In genomic region chr11:111766834-111767142, GRCh38 we compare ENCODE assay signal across 8 cellular contexts. TPM values are rescaled to one million over a fixed set of nuclear protein-coding genes. Genes with fewer than 3 reads are reported as not detected.
DNase-seq lines count a peak whose midpoint lies in the region; ATAC-seq and TF ChIP-seq lines count a peak whose summit lies in the region.

No MANE protein-coding gene starts in this region.

- H3K9me3 ChIP-seq in breast epithelium (no peaks in the 10 kb centered on the region), mesenchymal stem cell (ENCODE audit: control insufficient read depth, low read length) (no peaks in the 10 kb centered on the region), aorta (ENCODE audit: control insufficient read depth, low read length) (no peaks in the 10 kb centered on the region)

- H3K14ac ChIP-seq in mesenchymal stem cell (ENCODE audit: low read length in 2 of 2), result no peak overlapping the region

- no peaks in the 10 kb centered on the region for H3K27me3 ChIP-seq in breast epithelium
- H3K27me3 ChIP-seq in mesenchymal stem cell (ENCODE audit: control insufficient read depth in 1 of 2, insufficient read depth in 1 of 2, low read length in 2 of 2), result no peaks in the 10 kb centered on the region
- H3K27me3 ChIP-seq in aorta (ENCODE audit: control insufficient read depth in 1 of 2, insufficient read depth in 2 of 2, low read length in 1 of 2), result no peaks in the 10 kb centered on the region

- peak; percentile 9 for ATAC-seq in HG03432 (IDR thresholded peaks at IDR 0.05; ENCODE audit: unreplicated experiment)
- ATAC-seq in aorta (ENCODE audit: low FRiP score), result peak; percentile 58
- no peak for ATAC-seq in GM18868 (IDR thresholded peaks at IDR 0.05; ENCODE audit: unreplicated experiment)

- no peak overlapping the region for H2BK5ac ChIP-seq in mesenchymal stem cell (ENCODE audit: low read depth, low read length, poor library complexity, severe bottlenecking)

- H3K4me1 ChIP-seq in breast epithelium (no peaks in the 10 kb centered on the region), mesenchymal stem cell (ENCODE audit: control insufficient read depth, insufficient read depth, low read depth, low read length) (no peaks in the 10 kb centered on the region), aorta (ENCODE audit: control insufficient read depth in 1 of 2, insufficient read depth in 2 of 2, low read length in 2 of 2) (no peaks in the 10 kb centered on the region)

- peak; percentile 16 for DNase-seq in GM13977 (ENCODE audit: low spot score)
- no peak for DNase-seq in breast epithelium (ENCODE audit: low spot score in 2 of 2)
- DNase-seq in mesenchymal stem cell, result no peak
- DNase-seq in aorta, result no peak
- DNase-seq in C1 segment of cervical spinal cord (lab: John Stamatoyannopoulos, UW), result no peak
- DNase-seq in NCI-H1105 (lab: John Stamatoyannopoulos, UW), result no peak

- no peaks in the 10 kb centered on the region for H3K36me3 ChIP-seq in breast epithelium
- peaks cover 8 to 27% of the 10 kb centered on the region in 2 experiments for H3K36me3 ChIP-seq in mesenchymal stem cell (ENCODE audit: control insufficient read depth in 1 of 2, insufficient read depth in 2 of 2, low read depth in 1 of 2, low read length in 2 of 2)
- no peaks in the 10 kb centered on the region for H3K36me3 ChIP-seq in aorta (ENCODE audit: control insufficient read depth in 1 of 2, insufficient read depth in 2 of 2, low read length in 1 of 2)

- no peak overlapping the region for H2AFZ ChIP-seq in mesenchymal stem cell (ENCODE audit: low read depth, low read length)

- no peak overlapping the region for H4K8ac ChIP-seq in mesenchymal stem cell (ENCODE audit: low read length)

- H2BK12ac ChIP-seq in mesenchymal stem cell (ENCODE audit: low read length in 2 of 2), result no peak overlapping the region

- H3K4me3 ChIP-seq in breast epithelium (peak overlapping the region; percentile 90 to 98 (median 93)), mesenchymal stem cell (ENCODE audit: insufficient read depth in 1 of 2, low read depth in 1 of 2, low read length in 2 of 2) (peak overlapping the region; percentile 53 to 95), aorta (ENCODE audit: low read length in 2 of 2) (peak overlapping the region; percentile 68 to 88)

- peak overlapping the region; percentile 84 for H3K4me2 ChIP-seq in mesenchymal stem cell (ENCODE audit: low read length, poor library complexity, severe bottlenecking)

- no peak overlapping the region for H3K23ac ChIP-seq in mesenchymal stem cell (ENCODE audit: low read length in 2 of 2)

- TF ChIP-seq POLR2A in breast epithelium (IDR thresholded peaks at IDR 0.05), result no peak

- in situ Hi-C loops in GM13977 (cut with MboI; ENCODE audit: low pct_unique_long_range_greater_than_20kb, low sequenced_read_pairs, unreplicated experiment), result no loop called here

- WGBS in mesenchymal stem cell, result 2% methylated on average over 6 of the region's 7 CpGs
- 1 to 2% methylated on average over 7 of the region's 7 CpGs for WGBS in aorta, 2 donors

- no peak overlapping the region for H3K18ac ChIP-seq in mesenchymal stem cell (ENCODE audit: low read depth in 1 of 2, low read length in 2 of 2)

- intact Hi-C loops in breast epithelium (cut with DNase I; ENCODE audit: low total_unique reads), result no loop called here
- intact Hi-C loops in aorta (cut with DNase I), result loop anchor here in 1 of 2 donors (5.0 kb wide), 1 partner anchor 44 kb away; no protein-coding TSS in a partner anchor

- H3K27ac ChIP-seq in breast epithelium, result peak overlapping the region; percentile 87 to 96
- peak overlapping the region; percentile 79 for H3K27ac ChIP-seq in mesenchymal stem cell (ENCODE audit: low read length, poor library complexity, severe bottlenecking)
- H3K27ac ChIP-seq in aorta (ENCODE audit: low read depth in 1 of 2, low read length in 2 of 2), result peak overlapping the region; percentile 16 to 91

- H4K91ac ChIP-seq in mesenchymal stem cell (ENCODE audit: low read length), result no peak overlapping the region

- no peak overlapping the region for H3K4ac ChIP-seq in mesenchymal stem cell (ENCODE audit: low read depth in 1 of 2, low read length in 2 of 2)

- H2BK15ac ChIP-seq in mesenchymal stem cell (ENCODE audit: low read depth, poor library complexity, severe bottlenecking), result peak overlapping the region; percentile 33

- peak overlapping the region; percentile 92 for H3K9ac ChIP-seq in mesenchymal stem cell (ENCODE audit: low read length)

- peaks cover 10% of the 10 kb centered on the region for H3K79me1 ChIP-seq in mesenchymal stem cell (replicated peaks; ENCODE audit: low read length, poor library complexity, severe bottlenecking)

- no peak for TF ChIP-seq CTCF in GM13977 (IDR thresholded peaks at IDR 0.05; ENCODE audit: extremely low read depth, insufficient read depth, missing control alignments)
- no peak for TF ChIP-seq CTCF in breast epithelium (IDR thresholded peaks at IDR 0.05)

- no peak overlapping the region for H2AK5ac ChIP-seq in mesenchymal stem cell (ENCODE audit: low read length, severe bottlenecking)

- H2BK120ac ChIP-seq in mesenchymal stem cell (ENCODE audit: low read depth, low read length), result no peak overlapping the region

RNA-seq across cellular contexts. Expression of gene PPP2R1B, which starts 0.6 kb away (rescaled TPM):
- total RNA-seq in breast epithelium, result 10 to 100 TPM; 32.0 to 35.3 (median 34.7) TPM
- 14.9 TPM for polyA plus RNA-seq in mesenchymal stem cell (2013, experiment 1 of 2)
- 14.7 TPM for polyA plus RNA-seq in mesenchymal stem cell (2013, experiment 2 of 2)
- total RNA-seq in aorta, result 10 to 100 TPM; 21.9 to 27.2 TPM
- polyA plus RNA-seq in aorta, result 1 to 10 TPM; 3.5 to 7.4 TPM
